Comparison of ENCODE assay signal across 8 cellular contexts in genomic region chr1:220786337-220787068, GRCh38. TPM values are rescaled to one million over a fixed set of nuclear protein-coding genes. Genes with fewer than 3 reads are reported as not detected.
DNase-seq lines count a peak whose midpoint lies in the region; ATAC-seq and TF ChIP-seq lines count a peak whose summit lies in the region.

Gene MTARC1, plus strand, starts transcription at chr1:220786913. Its CDS starts 32 bp downstream, at chr1:220786945.

- H3K4me1 Mint-ChIP-seq in activated CD4-positive, alpha-beta T cell treated with anti-CD3 and anti-CD28 coated beads for 36 hours = no peaks in the 10 kb centered on the region
- H3K4me1 Mint-ChIP-seq in CD8-positive, alpha-beta T cell (ENCODE audit: low read depth) = no peaks in the 10 kb centered on the region

- peaks cover 41% of the 10 kb centered on the region for H3K27me3 Mint-ChIP-seq in activated CD4-positive, alpha-beta T cell treated with anti-CD3 and anti-CD28 coated beads for 36 hours
- H3K27me3 Mint-ChIP-seq in CD8-positive, alpha-beta T cell (ENCODE audit: low read depth) = peaks cover 34% of the 10 kb centered on the region

- H3K4me3 Mint-ChIP-seq in activated CD4-positive, alpha-beta T cell treated with anti-CD3 and anti-CD28 coated beads for 36 hours = no peak within 1 kb of the TSS
- no peak within 1 kb of the TSS for H3K4me3 Mint-ChIP-seq in CD8-positive, alpha-beta T cell

- no peaks in the 10 kb centered on the region for H3K36me3 Mint-ChIP-seq in activated CD4-positive, alpha-beta T cell treated with anti-CD3 and anti-CD28 coated beads for 36 hours (ENCODE audit: low read depth)
- no peaks in the 10 kb centered on the region for H3K36me3 Mint-ChIP-seq in CD8-positive, alpha-beta T cell

- intact Hi-C loops in activated CD4-positive, alpha-beta T cell treated with anti-CD3 and anti-CD28 coated beads for 36 hours (cut with DNase I, micrococcal nuclease) = no loop called here
- intact Hi-C loops in left ventricle myocardium inferior (cut with micrococcal nuclease) = no loop called here
- intact Hi-C loops in CD8-positive, alpha-beta T cell (cut with DNase I, micrococcal nuclease) = no loop called here

- TF ChIP-seq CTCF in left ventricle myocardium inferior (IDR thresholded peaks at IDR 0.05; ENCODE audit: borderline replicate concordance) = peak; percentile 54
- no peak for TF ChIP-seq CTCF in parathyroid adenoma (IDR thresholded peaks at IDR 0.05)
- TF ChIP-seq CTCF in CD8-positive, alpha-beta T cell (IDR thresholded peaks at IDR 0.05) = no peak

- POLR2A ChIA-PET in activated CD4-positive, alpha-beta T cell treated with anti-CD3 and anti-CD28 coated beads for 36 hours (lab: Charles Lee) = no interaction called here
- POLR2A ChIA-PET in CD8-positive, alpha-beta T cell (lab: Charles Lee) = no interaction called here

- H3K9me3 ChIP-seq in adipocyte (ENCODE audit: control insufficient read depth, low read length) (no peaks in the 10 kb centered on the region), left ventricle myocardium inferior (replicated peaks) (no peaks in the 10 kb centered on the region), parathyroid adenoma (ENCODE audit: control insufficient read depth, low read length) (no peaks in the 10 kb centered on the region)
- H3K9me3 ChIP-seq in CD8-positive, alpha-beta T cell (ENCODE audit: low read length) = no peaks in the 10 kb centered on the region

- H3K4me2 ChIP-seq in parathyroid adenoma (ENCODE audit: low read length) = no peak within 1 kb of the TSS

- H3K9ac ChIP-seq in adipocyte (ENCODE audit: low read length) (peak within 1 kb of the TSS; percentile 82), parathyroid adenoma (no peak within 1 kb of the TSS)

- CTCF ChIA-PET in activated CD4-positive, alpha-beta T cell treated with anti-CD3 and anti-CD28 coated beads for 36 hours (lab: Charles Lee) = interaction anchor here (1.0 to 4.2 kb wide), 3 partner anchors 10 to 24 kb away, joined by 3 to 14 read pairs (median 4); no protein-coding TSS in a partner anchor
- CTCF ChIA-PET in CD8-positive, alpha-beta T cell (lab: Charles Lee) = no interaction called here

- H3K27me3 ChIP-seq in adipocyte (replicated peaks; ENCODE audit: control insufficient read depth, insufficient read depth, low read length) = no peaks in the 10 kb centered on the region
- H3K27me3 ChIP-seq in left ventricle myocardium inferior (ENCODE audit: low read depth) = no peaks in the 10 kb centered on the region
- H3K27me3 ChIP-seq in parathyroid adenoma (ENCODE audit: control insufficient read depth, insufficient read depth, low read length) = no peaks in the 10 kb centered on the region
- H3K27me3 ChIP-seq in CD8-positive, alpha-beta T cell (ENCODE audit: insufficient read depth, low read length) = no peaks in the 10 kb centered on the region

- H3K4me1 ChIP-seq in adipocyte (ENCODE audit: control insufficient read depth, insufficient read depth, low read length) (peaks cover 42% of the 10 kb centered on the region), left ventricle myocardium inferior (peaks cover 37% of the 10 kb centered on the region), parathyroid adenoma (peaks cover 10% of the 10 kb centered on the region)
- H3K4me1 ChIP-seq in CD8-positive, alpha-beta T cell (ENCODE audit: insufficient read depth, low read length) = no peaks in the 10 kb centered on the region

- H2AFZ ChIP-seq in parathyroid adenoma = no peak within 1 kb of the TSS

- H3K79me2 ChIP-seq in parathyroid adenoma = no peaks in the 10 kb centered on the region

- peak; percentile 13 for DNase-seq in activated CD4-positive, alpha-beta T cell treated with anti-CD3 and anti-CD28 coated beads for 36 hours
- no peak for DNase-seq in activated CD4-positive, alpha-beta T cell treated with anti-CD3 and anti-CD28 coated beads, Interleukin-2, amount 50 U/mL, for 4 hours
- DNase-seq in NCI-H2081 treated with DMSO at 0.1 percent for 48 hours (lab: John Stamatoyannopoulos, UW) = peak; percentile 23
- peak; percentile 65 for DNase-seq in adipocyte (ENCODE audit: low read depth)
- DNase-seq in left ventricle myocardium inferior = peak; percentile 83
- DNase-seq in CD8-positive, alpha-beta T cell = no peak

- peak within 1 kb of the TSS; percentile 80 for H3K4me3 ChIP-seq in adipocyte (ENCODE audit: low read length)
- H3K4me3 ChIP-seq in left ventricle myocardium inferior = peak within 1 kb of the TSS; percentile 78
- peak within 1 kb of the TSS; percentile 7 for H3K4me3 ChIP-seq in parathyroid adenoma (ENCODE audit: low read depth, low read length)
- no peak within 1 kb of the TSS for H3K4me3 ChIP-seq in CD8-positive, alpha-beta T cell (ENCODE audit: low read depth, low read length)

- H3K9me3 Mint-ChIP-seq in activated CD4-positive, alpha-beta T cell treated with anti-CD3 and anti-CD28 coated beads for 36 hours (ENCODE audit: low read depth) = no peaks in the 10 kb centered on the region
- H3K9me3 Mint-ChIP-seq in CD8-positive, alpha-beta T cell = no peaks in the 10 kb centered on the region

- peak; percentile 64 for ATAC-seq in activated CD4-positive, alpha-beta T cell treated with anti-CD3 and anti-CD28 coated beads for 36 hours
- ATAC-seq in HG02759 (IDR thresholded peaks at IDR 0.05; ENCODE audit: unreplicated experiment) = peak; percentile 83
- no peak for ATAC-seq in CD8-positive, alpha-beta T cell

- peak within 1 kb of the TSS; percentile 81 for H3K27ac ChIP-seq in left ventricle myocardium inferior (replicated peaks)
- no peak within 1 kb of the TSS for H3K27ac ChIP-seq in parathyroid adenoma
- no peak within 1 kb of the TSS for H3K27ac ChIP-seq in CD8-positive, alpha-beta T cell (ENCODE audit: low read depth, low read length)

- H3K36me3 ChIP-seq in adipocyte (ENCODE audit: control insufficient read depth, insufficient read depth, low read length, severe bottlenecking) = peaks cover 28% of the 10 kb centered on the region
- H3K36me3 ChIP-seq in left ventricle myocardium inferior = peaks cover 29% of the 10 kb centered on the region
- no peaks in the 10 kb centered on the region for H3K36me3 ChIP-seq in parathyroid adenoma (ENCODE audit: control insufficient read depth, insufficient read depth, low read length)
- no peaks in the 10 kb centered on the region for H3K36me3 ChIP-seq in CD8-positive, alpha-beta T cell (ENCODE audit: insufficient read depth, low read length)

- H3K27ac Mint-ChIP-seq in activated CD4-positive, alpha-beta T cell treated with anti-CD3 and anti-CD28 coated beads for 36 hours = no peak within 1 kb of the TSS
- H3K27ac Mint-ChIP-seq in CD8-positive, alpha-beta T cell = no peak within 1 kb of the TSS

RNA-seq across cellular contexts. Expression of gene MTARC1, which starts in this region (rescaled TPM):
- not detected for total RNA-seq in activated CD4-positive, alpha-beta T cell treated with anti-CD3 and anti-CD28 coated beads for 36 hours
- 8.3 TPM for total RNA-seq in left ventricle myocardium inferior
- not detected for total RNA-seq in CD8-positive, alpha-beta T cell

Comparison
In these comparisons a context has a peak if more than half of its experiments do, and no peak if none do; other contexts are left out.
1. Peak in DNase-seq and ATAC-seq in activated CD4-positive, alpha-beta T cell treated with anti-CD3 and anti-CD28 coated beads for 36 hours; RNA of the gene not detected or under 1 TPM.
2. DNase-seq: peak in NCI-H2081 treated with DMSO at 0.1 percent for 48 hours (single experiment), adipocyte (single experiment) and left ventricle myocardium inferior (single experiment); none in activated CD4-positive, alpha-beta T cell treated with anti-CD3 and anti-CD28 coated beads, Interleukin-2, amount 50 U/mL, for 4 hours (0 of 2) and CD8-positive, alpha-beta T cell (0 of 7).